1 cellular context compared by ENCODE assay signal in genomic region chr15:67030036-67030762, GRCh38.
TF ChIP-seq lines count a peak whose summit lies in the region.

No MANE protein-coding gene starts in this region.

TF ChIP-seq in HepG2, 621 proteins besides CTCF, POLR2A, EP300 and RAD21 (continued from another document):
- TF ChIP-seq, protein P1, sequence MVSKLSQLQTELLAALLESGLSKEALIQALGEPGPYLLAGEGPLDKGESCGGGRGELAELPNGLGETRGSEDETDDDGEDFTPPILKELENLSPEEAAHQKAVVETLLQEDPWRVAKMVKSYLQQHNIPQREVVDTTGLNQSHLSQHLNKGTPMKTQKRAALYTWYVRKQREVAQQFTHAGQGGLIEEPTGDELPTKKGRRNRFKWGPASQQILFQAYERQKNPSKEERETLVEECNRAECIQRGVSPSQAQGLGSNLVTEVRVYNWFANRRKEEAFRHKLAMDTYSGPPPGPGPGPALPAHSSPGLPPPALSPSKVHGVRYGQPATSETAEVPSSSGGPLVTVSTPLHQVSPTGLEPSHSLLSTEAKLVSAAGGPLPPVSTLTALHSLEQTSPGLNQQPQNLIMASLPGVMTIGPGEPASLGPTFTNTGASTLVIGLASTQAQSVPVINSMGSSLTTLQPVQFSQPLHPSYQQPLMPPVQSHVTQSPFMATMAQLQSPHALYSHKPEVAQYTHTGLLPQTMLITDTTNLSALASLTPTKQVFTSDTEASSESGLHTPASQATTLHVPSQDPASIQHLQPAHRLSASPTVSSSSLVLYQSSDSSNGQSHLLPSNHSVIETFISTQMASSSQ (IDR thresholded peaks at IDR 0.05; ENCODE audit: low read depth): peak; percentile 40; the same call in 1 of the 2 replicates
- TF ChIP-seq, protein P1 (CRISPR knock-in tag; IDR thresholded peaks at IDR 0.05; ENCODE audit: borderline replicate concordance): peak; percentile 54; the same call in 1 of the 2 replicates
- TF ChIP-seq ZNF367 (CRISPR knock-in tag; IDR thresholded peaks at IDR 0.05; ENCODE audit: borderline replicate concordance) (no peak), ELF3 (CRISPR knock-in tag; IDR thresholded peaks at IDR 0.05) (peak; percentile 77), BCL6 (CRISPR knock-in tag; IDR thresholded peaks at IDR 0.05) (peak; percentile 82), ELF1 (CRISPR knock-in tag; IDR thresholded peaks at IDR 0.05) (no peak; the same call in 1 of the 2 replicates), CBX2 (IDR thresholded peaks at IDR 0.05; ENCODE audit: low read depth, low read length) (no peak), CBX2 (CRISPR knock-in tag; IDR thresholded peaks at IDR 0.05; ENCODE audit: low read depth) (no peak), ZNF75D (CRISPR knock-in tag; IDR thresholded peaks at IDR 0.05; ENCODE audit: borderline replicate concordance) (no peak), ARNT2 (CRISPR knock-in tag; IDR thresholded peaks at IDR 0.05; ENCODE audit: low read depth) (peak; percentile 83), SNAPC2 (CRISPR knock-in tag; IDR thresholded peaks at IDR 0.05) (0 out of 2 replicates have a peak, but pooled peaks have one; percentile 32), KLF6 (CRISPR knock-in tag; IDR thresholded peaks at IDR 0.05) (no peak), ZNF766 (CRISPR knock-in tag; IDR thresholded peaks at IDR 0.05; ENCODE audit: borderline replicate concordance) (no peak), ZNF121 (CRISPR knock-in tag; IDR thresholded peaks at IDR 0.05) (peak; percentile 46; the same call in 1 of the 2 replicates)
- TF ChIP-seq, protein P2, sequence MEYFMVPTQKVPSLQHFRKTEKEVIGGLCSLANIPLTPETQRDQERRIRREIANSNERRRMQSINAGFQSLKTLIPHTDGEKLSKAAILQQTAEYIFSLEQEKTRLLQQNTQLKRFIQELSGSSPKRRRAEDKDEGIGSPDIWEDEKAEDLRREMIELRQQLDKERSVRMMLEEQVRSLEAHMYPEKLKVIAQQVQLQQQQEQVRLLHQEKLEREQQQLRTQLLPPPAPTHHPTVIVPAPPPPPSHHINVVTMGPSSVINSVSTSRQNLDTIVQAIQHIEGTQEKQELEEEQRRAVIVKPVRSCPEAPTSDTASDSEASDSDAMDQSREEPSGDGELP (IDR thresholded peaks at IDR 0.05; ENCODE audit: borderline replicate concordance, low read depth): peak; percentile 75; the same call in 1 of the 2 replicates
